ENCODE assay signal across 1 cellular context in genomic region chr4:8148785-8149435, GRCh38.
TF ChIP-seq lines count a peak whose summit lies in the region.

No MANE protein-coding gene starts in this region.

TF ChIP-seq in IMR-90, 13 proteins besides CTCF, POLR2A, EP300 and RAD21:
- TF ChIP-seq MAFK (IDR thresholded peaks at IDR 0.05; ENCODE audit: low read depth, low read length): no peak
- TF ChIP-seq USF2 (IDR thresholded peaks at IDR 0.05; ENCODE audit: low read depth, low read length): no peak
- no peak for TF ChIP-seq RFX5 (IDR thresholded peaks at IDR 0.05; ENCODE audit: low read depth, low read length)
- TF ChIP-seq SMC3 (IDR thresholded peaks at IDR 0.05; ENCODE audit: low read depth, low read length): no peak
- TF ChIP-seq RCOR1 (IDR thresholded peaks at IDR 0.05; ENCODE audit: insufficient replicate concordance, low read length): no peak
- TF ChIP-seq NFE2L2 (IDR thresholded peaks at IDR 0.05; ENCODE audit: low read depth, low read length): no peak
- no peak for TF ChIP-seq BHLHE40 (IDR thresholded peaks at IDR 0.05; ENCODE audit: low read depth, low read length)
